Comparison of ENCODE assay signal across 20 cellular contexts in the genomic region with DNA sequence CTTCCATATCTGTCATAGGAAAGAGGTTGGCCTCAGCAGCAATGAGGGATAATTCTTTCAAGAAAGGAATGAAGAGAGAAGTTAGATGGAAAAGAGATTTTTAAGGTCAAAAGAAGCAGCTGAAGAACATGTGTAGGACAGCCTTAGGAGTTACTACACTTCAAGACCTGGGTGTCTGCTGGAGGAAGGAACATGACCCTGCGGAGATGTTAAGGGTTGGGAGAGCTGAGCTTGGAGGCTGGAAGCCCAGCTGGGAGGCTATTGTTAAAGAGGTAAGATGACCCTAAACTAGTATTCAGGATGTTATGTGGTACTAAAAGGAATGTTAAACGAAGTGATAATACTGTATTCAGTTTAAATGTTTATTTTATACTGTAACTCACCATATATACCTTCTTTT.
"Had no signal": no experiment of that assay in that cellular context is flagged by ENCODE, and none has a peak within 500 bp of the region (broad histone marks: within the 10 kb centered on the region; RNA-seq: fewer than 3 reads in every experiment).

No MANE protein-coding gene starts in this region.

- H3K4me3 ChIP-seq: SK-N-MC had no signal

- H3K27ac ChIP-seq: SK-N-MC, VCaP had no signal

- DNase-seq: activated CD4-positive, alpha-beta T cell treated with anti-CD3 and anti-CD28 coated beads for 36 hours; activated CD4-positive, alpha-beta T cell treated with anti-CD3 and anti-CD28 coated beads, Interleukin-2, amount 50 U/mL, for 1 hour; activated CD8-positive, alpha-beta memory T cell treated with anti-CD3 and anti-CD28 coated beads, Interleukin-2, amount 50 U/mL, for 4 hours; activated CD8-positive, alpha-beta T cell treated with anti-CD3 and anti-CD28 coated beads for 36 hours; activated effector memory CD4-positive, alpha-beta T cell treated with anti-CD3 and anti-CD28 coated beads, Interleukin-2, amount 50 U/mL, for 16 hours; activated naive CD4-positive, alpha-beta T cell treated with Interleukin-2 at 50 U/mL for 16 hours; amygdala; KBM-7; NCI-H1048; NCI-H146; NCI-H187 treated with DMSO at 0.1 percent for 48 hours; NCI-H2081 treated with DMSO at 0.1 percent for 48 hours; NCI-H2171 treated with DMSO at 0.1 percent for 48 hours; NCI-H226; NCI-H526; NCI-H82; T-helper 2 cell; T1000 had no signal
